ENCODE assay signal across 20 cellular contexts in genomic region chrY:21174694-21175463, GRCh38.
"Had no signal": no experiment of that assay in that cellular context is flagged by ENCODE, and none has a peak within 500 bp of the region (broad histone marks: within the 10 kb centered on the region; RNA-seq: fewer than 3 reads in every experiment).

No MANE protein-coding gene starts in this region.

- H3K36me3 ChIP-seq: colonic mucosa, gastrocnemius medialis, pancreas, spleen had no signal

- FAIRE-seq: keratinocyte, pancreas had no signal

- DNase-seq: activated B cell treated with CpG ODN at 0.5 μM for 24 hours; activated CD4-positive, alpha-beta T cell treated with anti-CD3 and anti-CD28 coated beads, Interleukin-2, amount 50 U/mL, for 1 hour; activated CD8-positive, alpha-beta memory T cell treated with anti-CD3 and anti-CD28 coated beads, Interleukin-2, amount 50 U/mL, for 48 hours; activated gamma-delta T cell treated with Interleukin-2 at 50 U/mL for 16 hours; central memory CD4-positive, alpha-beta T cell; colonic mucosa; gastrocnemius medialis; head of caudate nucleus; mammary epithelial cell; midbrain; naive B cell; pancreas; spleen; stimulated activated CD4-positive, alpha-beta T cell treated with anti-CD3 and anti-CD28 coated beads, Interleukin-4, amount 100 ng/mL, for 4 hours; T-cell; testis had no signal

- H3K4me3 ChIP-seq: colonic mucosa, gastrocnemius medialis, pancreas, testis had no signal

- H3K9me3 Mint-ChIP-seq: naive B cell, T-cell, type B pancreatic cell had no signal

- H3K27me3 Mint-ChIP-seq: activated B cell treated with CpG ODN at 0.5 μM for 24 hours; brain; naive B cell; stimulated activated memory B cell treated with anti-CD40 and anti-IgM and Interleukin-4, amounts not matched to agents 10 μg/mL and 1 μg/mL and 100 μg/mL, for 72 hours; T-cell; type B pancreatic cell had no signal

- H3K4me1 Mint-ChIP-seq: brain, naive B cell had no signal

- H3K36me3 Mint-ChIP-seq: brain; naive B cell; stimulated activated memory B cell treated with anti-CD40 and anti-IgM and Interleukin-4, amounts not matched to agents 10 μg/mL and 1 μg/mL and 100 μg/mL, for 72 hours; type B pancreatic cell had no signal

- H3K4me3 Mint-ChIP-seq: activated B cell treated with CpG ODN at 0.5 μM for 24 hours; brain; naive B cell; stimulated activated memory B cell treated with anti-CD40 and anti-IgM and Interleukin-4, amounts not matched to agents 10 μg/mL and 1 μg/mL and 100 μg/mL, for 72 hours; T-cell; type B pancreatic cell had no signal

- H3K27ac Mint-ChIP-seq: activated B cell treated with CpG ODN at 0.5 μM for 24 hours; brain; naive B cell; stimulated activated memory B cell treated with anti-CD40 and anti-IgM and Interleukin-4, amounts not matched to agents 10 μg/mL and 1 μg/mL and 100 μg/mL, for 72 hours; type B pancreatic cell had no signal

- H3K27me3 ChIP-seq: colonic mucosa, gastrocnemius medialis, pancreas, spleen, testis had no signal
